In genomic region chr9:100426532-100427365, GRCh38 we compare ENCODE assay signal across 8 cellular contexts. TPM values are rescaled to one million over a fixed set of nuclear protein-coding genes. Genes with fewer than 3 reads are reported as not detected.
A peak's percentile ranks its signal among the peaks of the same experiment; 100 is the strongest.
DNase-seq lines count a peak whose midpoint lies in the region; ATAC-seq and TF ChIP-seq lines count a peak whose summit lies in the region.

TSS of gene MSANTD3 (plus strand) at chr9:100427143. CDS start at chr9:100441939, 14,796 bp downstream.

- peaks cover 41 to 45% (median 42%) of the 10 kb centered on the region in 3 donors for H3K4me1 Mint-ChIP-seq in CD8-positive, alpha-beta memory T cell
- H3K4me1 Mint-ChIP-seq in natural killer cell: peaks cover 17 to 27% of the 10 kb centered on the region in 2 donors

- peaks cover 12% of the 10 kb centered on the region for H3K4me1 ChIP-seq in CD8-positive, alpha-beta memory T cell (ENCODE audit: insufficient read depth, low read length)
- peaks cover 15 to 37% (median 30%) of the 10 kb centered on the region in 4 donors for H3K4me1 ChIP-seq in stomach

- no peaks in the 10 kb centered on the region for H3K36me3 ChIP-seq in CD8-positive, alpha-beta memory T cell (ENCODE audit: insufficient read depth, low read length)
- no peaks in the 10 kb centered on the region for H3K36me3 ChIP-seq in stomach

- H3K27me3 ChIP-seq in CD8-positive, alpha-beta memory T cell (ENCODE audit: insufficient read depth, low read length, poor library complexity, severe bottlenecking): no peaks in the 10 kb centered on the region
- H3K27me3 ChIP-seq in stomach: no peaks in the 10 kb centered on the region

- H3K27ac ChIP-seq in CD8-positive, alpha-beta memory T cell (ENCODE audit: low read depth, low read length): peak within 1 kb of the TSS; percentile 77
- H3K27ac ChIP-seq in stomach: peak within 1 kb of the TSS; percentile 88 to 96 (median 91)

- no peak for TF ChIP-seq POLR2A in stomach (IDR thresholded peaks at IDR 0.05)

- DNase-seq in CD8-positive, alpha-beta memory T cell: peak; percentile 39 to 70 (median 47)
- DNase-seq in OCI-M1 (lab: John Stamatoyannopoulos, UW) (peak; percentile 86), fibroblast of peridontal ligament (ENCODE audit: extremely low read depth) (peak; percentile 38), natural killer cell (peak; percentile 45), stomach (peak; percentile 69)
- peak; percentile 44 for DNase-seq in activated T-helper 9 cell treated with anti-CD3 and anti-CD28 coated beads, Interleukin-2, amount 50 U/mL, for 16 hours (ENCODE audit: low read depth)

- H3K36me3 Mint-ChIP-seq in CD8-positive, alpha-beta memory T cell: peaks cover 0 to 8% (median 0%) of the 10 kb centered on the region in 3 donors
- H3K36me3 Mint-ChIP-seq in natural killer cell: no peaks in the 10 kb centered on the region

- CTCF ChIA-PET in CD8-positive, alpha-beta memory T cell (lab: Charles Lee): interaction anchor here (0.6 to 3.6 kb wide), 5 partner anchors 11 to 19 kb away, joined by 3 to 21 read pairs (median 3); no protein-coding TSS in a partner anchor

- WGBS in stomach, 5 donors: 0 to 1% (median 1%) methylated on average over 21 to 71 of the region's 80 CpGs

- no peaks in the 10 kb centered on the region for H3K9me3 Mint-ChIP-seq in CD8-positive, alpha-beta memory T cell
- H3K9me3 Mint-ChIP-seq in natural killer cell: no peaks in the 10 kb centered on the region

- intact Hi-C loops in natural killer cell (cut with micrococcal nuclease) (no loop called here), stomach (cut with DNase I; ENCODE audit: low total_unique reads) (no loop called here)

- peak within 1 kb of the TSS; percentile 65 for H3K4me3 ChIP-seq in CD8-positive, alpha-beta memory T cell (ENCODE audit: low read length)
- peak within 1 kb of the TSS; percentile 80 to 89 (median 83) for H3K4me3 ChIP-seq in stomach

- H3K4me3 Mint-ChIP-seq in CD8-positive, alpha-beta memory T cell: peak within 1 kb of the TSS; percentile 90 to 98 (median 96)
- H3K4me3 Mint-ChIP-seq in natural killer cell: peak within 1 kb of the TSS; percentile 98

- POLR2A ChIA-PET in CD8-positive, alpha-beta memory T cell (lab: Charles Lee): interaction anchor here (0.6 to 1.5 kb wide), 3 partner anchors 15 to 1106 kb away, joined by 4 to 7 read pairs (median 4); no protein-coding TSS in a partner anchor

- peak; percentile 53 for ATAC-seq in GM19438 (IDR thresholded peaks at IDR 0.05; ENCODE audit: low read depth, unreplicated experiment)
- peak; percentile 51 for ATAC-seq in HG03558 (IDR thresholded peaks at IDR 0.05; ENCODE audit: extremely low read depth, unreplicated experiment)
- ATAC-seq in natural killer cell: peak; percentile 83 to 86 (median 85)

- H3K9me3 ChIP-seq in CD8-positive, alpha-beta memory T cell (ENCODE audit: low read length): no peaks in the 10 kb centered on the region
- H3K9me3 ChIP-seq in stomach: no peaks in the 10 kb centered on the region

- TF ChIP-seq CTCF in natural killer cell (IDR thresholded peaks at IDR 0.05) (no peak), stomach (IDR thresholded peaks at IDR 0.05) (peak in 1 of 7 experiments; percentile 15)

- H3K27ac Mint-ChIP-seq in CD8-positive, alpha-beta memory T cell: peak within 1 kb of the TSS; percentile 70 to 97 (median 93)
- peak within 1 kb of the TSS; percentile 70 to 90 for H3K27ac Mint-ChIP-seq in natural killer cell

- TF ChIP-seq EP300 in stomach (IDR thresholded peaks at IDR 0.05): no peak

- H3K27me3 Mint-ChIP-seq in CD8-positive, alpha-beta memory T cell: peaks cover 1 to 6% of the 10 kb centered on the region in 2 donors
- H3K27me3 Mint-ChIP-seq in natural killer cell (ENCODE audit: low read depth in 2 of 2): peaks cover 5 to 6% of the 10 kb centered on the region in 2 donors

RNA-seq across cellular contexts. Expression of gene MSANTD3, which starts in this region (rescaled TPM):
- 10 to 100 TPM; 18.2 to 21.3 TPM for total RNA-seq in CD8-positive, alpha-beta memory T cell
- 7.2 TPM for polyA plus RNA-seq in CD8-positive, alpha-beta memory T cell
- total RNA-seq in natural killer cell (10 to 100 TPM; 11.3 to 15.6 (median 14.2) TPM), stomach (100 to 1,000 TPM in 1 of 5 donors, 10 to 100 TPM in 3, 1 to 10 TPM in 1; 1.2 to 121 (median 17.5) TPM)
- polyA plus RNA-seq in stomach: 10 to 100 TPM in 2 of 3 donors, 1 to 10 TPM in 1; 9.9 to 28.8 (median 17.3) TPM

Comparison
In these comparisons a context has a peak if more than half of its experiments do, and no peak if none do; other contexts are left out.
1. Peak in every context shown above with its lines: DNase-seq, ATAC-seq, H3K4me3 ChIP-seq and H3K27ac ChIP-seq.